ENCODE assay signal across 12 cellular contexts in the genomic region with DNA sequence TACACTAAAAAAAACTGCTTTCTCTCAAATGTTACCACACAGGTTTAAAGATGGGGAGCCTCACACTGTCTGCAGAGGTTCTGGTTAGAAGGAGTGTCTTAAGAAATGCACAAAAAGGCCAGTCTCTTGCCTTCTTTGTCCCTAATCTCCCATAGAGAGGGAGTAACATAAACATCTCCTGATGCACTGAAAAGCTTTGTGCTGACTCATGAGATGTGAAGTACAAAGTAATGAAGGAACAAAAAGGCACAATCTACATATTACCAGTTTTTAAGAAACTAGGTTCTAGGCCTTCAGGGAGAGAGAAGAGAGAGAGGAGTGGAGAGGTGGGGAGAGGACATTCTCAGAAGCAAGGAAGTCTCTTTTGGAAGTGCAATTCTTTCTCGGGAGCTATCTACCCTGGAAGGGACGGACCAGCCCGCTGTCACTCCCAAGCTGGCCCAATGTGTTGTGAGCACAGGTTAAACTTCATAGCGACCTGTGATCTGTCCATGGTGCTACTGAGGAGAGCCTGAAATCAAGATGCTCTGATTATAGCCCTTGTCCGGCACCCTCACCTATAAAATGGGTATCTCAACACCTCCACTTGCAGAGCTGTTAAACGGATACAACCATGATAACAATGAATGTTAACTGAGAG.
DNase-seq lines count a peak whose midpoint lies in the region; ATAC-seq and TF ChIP-seq lines count a peak whose summit lies in the region.
"Had no signal": no experiment of that assay in that cellular context is flagged by ENCODE, and none has a peak within 500 bp of the region (broad histone marks: within the 10 kb centered on the region; RNA-seq: fewer than 3 reads in every experiment).

No MANE protein-coding gene starts in this region.

- no TSS peak for BruUV-seq in PC-3 (replicated peaks; lab: Mats Ljungman, UMichigan)

- TF ChIP-seq CTCF in PC-3 (conservative IDR thresholded peaks at IDR 0.05; ENCODE audit: low read depth, low read length), result no peak
- no peak for TF ChIP-seq CTCF in endodermal cell (conservative IDR thresholded peaks at IDR 0.05)
- TF ChIP-seq CTCF in liver (IDR thresholded peaks at IDR 0.05; ENCODE audit: low read depth, low read length, missing input control), result no peak
- no peak for TF ChIP-seq CTCF in tibial nerve (IDR thresholded peaks at IDR 0.05)

- intact Hi-C loops in PC-3 (cut with micrococcal nuclease), result no loop called here

- CTCF ChIA-PET in PC-3 (lab: Charles Lee), result no interaction called here

- H3K9me3 Mint-ChIP-seq in endodermal cell, result peaks cover 9% of the 10 kb centered on the region

- H3K27me3 ChIP-seq in GM23248 (replicated peaks; ENCODE audit: insufficient read depth), result no peaks in the 10 kb centered on the region
- H3K27me3 ChIP-seq in PC-3 (ENCODE audit: low read length), result no peaks in the 10 kb centered on the region
- H3K27me3 ChIP-seq in endodermal cell (ENCODE audit: control insufficient read depth, insufficient read depth, low read length, poor library complexity, severe bottlenecking), result peaks cover 7% of the 10 kb centered on the region
- H3K27me3 ChIP-seq in liver (ENCODE audit: control insufficient read depth in 4 of 4, insufficient read depth in 4 of 4, low read length in 3 of 4), result no peaks in the 10 kb centered on the region
- no peaks in the 10 kb centered on the region for H3K27me3 ChIP-seq in tibial nerve
- H3K27me3 ChIP-seq: ascending aorta, BLaER1 had no signal

- H3K79me2 ChIP-seq in GM23248 (ENCODE audit: insufficient read depth) (no peaks in the 10 kb centered on the region), PC-3 (ENCODE audit: low read length) (no peaks in the 10 kb centered on the region)

- no peak for TF ChIP-seq EP300 in tibial nerve (IDR thresholded peaks at IDR 0.05)

- H2AFZ ChIP-seq in GM23248 (no peak overlapping the region), PC-3 (ENCODE audit: low read length) (no peak overlapping the region)

- H3K36me3 Mint-ChIP-seq in endodermal cell (ENCODE audit: low read depth), result no peaks in the 10 kb centered on the region
- H3K36me3 Mint-ChIP-seq: IgD-negative memory B cell had no signal

- no peaks in the 10 kb centered on the region for H3K4me1 ChIP-seq in GM23248 (ENCODE audit: insufficient read depth)
- no peaks in the 10 kb centered on the region for H3K4me1 ChIP-seq in PC-3 (ENCODE audit: insufficient read depth, low read length)
- no peaks in the 10 kb centered on the region for H3K4me1 ChIP-seq in endodermal cell (ENCODE audit: control insufficient read depth, insufficient read depth, low read length)
- no peaks in the 10 kb centered on the region for H3K4me1 ChIP-seq in liver (ENCODE audit: control insufficient read depth in 4 of 4, insufficient read depth in 4 of 4, low read length in 3 of 4)
- no peaks in the 10 kb centered on the region for H3K4me1 ChIP-seq in tibial nerve
- H3K4me1 ChIP-seq: ascending aorta, BLaER1 had no signal

- H3K4me3 Mint-ChIP-seq in endodermal cell, result no peak overlapping the region
- H3K4me3 Mint-ChIP-seq: IgD-negative memory B cell had no signal

- no peaks in the 10 kb centered on the region for H4K20me1 ChIP-seq in GM23248 (ENCODE audit: insufficient read depth)
- H4K20me1 ChIP-seq in PC-3 (ENCODE audit: low read length), result no peaks in the 10 kb centered on the region
- H4K20me1 ChIP-seq: BLaER1 had no signal

- DNase-seq in GM23248 (peak; percentile 9), PC-3 (peak; percentile 46), endodermal cell (peak; percentile 92), tibial nerve (ENCODE audit: low spot score in 2 of 2) (no peak), NCI-H82 (lab: John Stamatoyannopoulos, UW) (no peak)

- H3K4me1 Mint-ChIP-seq in endodermal cell, result no peaks in the 10 kb centered on the region
- H3K4me1 Mint-ChIP-seq: IgD-negative memory B cell had no signal

- 32 to 39% methylated on average over 6 of the region's 6 CpGs for WGBS in GM23248 (ENCODE audit: low coverage in 1 of 2, low lambda C conversion rate in 2 of 2, missing lambda C conversion rate in 2 of 2), 2 experiments
- WGBS in endodermal cell (ENCODE audit: insufficient coverage in 1 of 2, insufficient read length in 1 of 2), 2 experiments, result 50 to 62% methylated on average over 3 to 6 of the region's 6 CpGs
- 27% methylated on average over 6 of the region's 6 CpGs for WGBS in liver
- 55 to 59% methylated on average over 6 of the region's 6 CpGs for WGBS in tibial nerve, 2 donors

- TF ChIP-seq RAD21 in liver (IDR thresholded peaks at IDR 0.05), result no peak

- in situ Hi-C loops in GM23248 (cut with MboI), result no loop called here

- no peak overlapping the region for H3K27ac Mint-ChIP-seq in endodermal cell
- H3K27ac Mint-ChIP-seq: IgD-negative memory B cell had no signal

- H3K4me3 ChIP-seq in GM23248, result no peak overlapping the region
- no peak overlapping the region for H3K4me3 ChIP-seq in PC-3 (ENCODE audit: low read length)
- no peak overlapping the region for H3K4me3 ChIP-seq in endodermal cell (ENCODE audit: low read length)
- no peak overlapping the region for H3K4me3 ChIP-seq in liver (ENCODE audit: low read depth in 1 of 3, low read length in 3 of 3)
- H3K4me3 ChIP-seq in tibial nerve, result no peak overlapping the region
- H3K4me3 ChIP-seq: ascending aorta, BLaER1 had no signal

- H3K4me2 ChIP-seq in GM23248 (ENCODE audit: unreplicated experiment), result no peak overlapping the region
- no peak overlapping the region for H3K4me2 ChIP-seq in PC-3 (ENCODE audit: low read length)
- H3K4me2 ChIP-seq: BLaER1 had no signal

- H3K27ac ChIP-seq in GM23248 (no peak overlapping the region), PC-3 (ENCODE audit: low read length) (no peak overlapping the region), endodermal cell (ENCODE audit: low read depth, low read length) (no peak overlapping the region), liver (ENCODE audit: low read depth in 1 of 2, low read length in 2 of 2) (no peak overlapping the region), tibial nerve (no peak overlapping the region)
- H3K27ac ChIP-seq: ascending aorta, BLaER1 had no signal

- H3K27me3 Mint-ChIP-seq in endodermal cell (ENCODE audit: insufficient read depth), result peaks cover 12% of the 10 kb centered on the region

- POLR2A ChIA-PET in PC-3 (lab: Charles Lee; ENCODE audit: unreplicated experiment), result no interaction called here

- no peaks in the 10 kb centered on the region for H3K9me2 ChIP-seq in GM23248 (ENCODE audit: insufficient read depth)
- no peaks in the 10 kb centered on the region for H3K9me2 ChIP-seq in PC-3 (replicated peaks; ENCODE audit: low read length)

- TF ChIP-seq POLR2A in tibial nerve (IDR thresholded peaks at IDR 0.05), result no peak

- H3K36me3 ChIP-seq in GM23248 (ENCODE audit: low read depth) (no peaks in the 10 kb centered on the region), PC-3 (ENCODE audit: low read depth, low read length) (no peaks in the 10 kb centered on the region), endodermal cell (ENCODE audit: control insufficient read depth, insufficient read depth, low read length) (no peaks in the 10 kb centered on the region), liver (ENCODE audit: control insufficient read depth in 4 of 4, insufficient read depth in 3 of 4, low read depth in 1 of 4, low read length in 3 of 4) (no peaks in the 10 kb centered on the region), tibial nerve (no peaks in the 10 kb centered on the region)
- H3K36me3 ChIP-seq: ascending aorta, BLaER1 had no signal

- peak; percentile 64 for ATAC-seq in PC-3
- ATAC-seq in HG03457 (IDR thresholded peaks at IDR 0.05; ENCODE audit: unreplicated experiment), result no peak
- ATAC-seq in GM19351 (IDR thresholded peaks at IDR 0.05; ENCODE audit: unreplicated experiment), result no peak
- ATAC-seq: Panc1 had no signal

- H3K9ac ChIP-seq in GM23248, result no peak overlapping the region
- H3K9ac ChIP-seq in PC-3 (ENCODE audit: low read length), result no peak overlapping the region
- H3K9ac ChIP-seq in endodermal cell (ENCODE audit: extremely low read depth, low read length, poor library complexity, severe bottlenecking), result no peak overlapping the region
- H3K9ac ChIP-seq in liver (ENCODE audit: low read depth in 1 of 2, low read length in 2 of 2), result no peak overlapping the region
- H3K9ac ChIP-seq: BLaER1 had no signal

- no peaks in the 10 kb centered on the region for H3K9me3 ChIP-seq in GM23248 (ENCODE audit: low read depth)
- H3K9me3 ChIP-seq in PC-3 (ENCODE audit: low read length), result no peaks in the 10 kb centered on the region
- H3K9me3 ChIP-seq in endodermal cell (ENCODE audit: control insufficient read depth, low read length), result no peaks in the 10 kb centered on the region
- no peaks in the 10 kb centered on the region for H3K9me3 ChIP-seq in liver (ENCODE audit: control insufficient read depth in 4 of 4, low read length in 3 of 4)
- peaks cover 0 to 4% (median 0%) of the 10 kb centered on the region in 4 donors for H3K9me3 ChIP-seq in tibial nerve
- H3K9me3 ChIP-seq: ascending aorta, BLaER1 had no signal

- H3F3A ChIP-seq in GM23248 (ENCODE audit: insufficient read depth), result no peaks in the 10 kb centered on the region
- no peaks in the 10 kb centered on the region for H3F3A ChIP-seq in PC-3 (ENCODE audit: low read length, unreplicated experiment)

TF ChIP-seq in liver, 16 proteins besides CTCF, POLR2A, EP300 and RAD21 (continues in another document):
- TF ChIP-seq, protein P1, sequence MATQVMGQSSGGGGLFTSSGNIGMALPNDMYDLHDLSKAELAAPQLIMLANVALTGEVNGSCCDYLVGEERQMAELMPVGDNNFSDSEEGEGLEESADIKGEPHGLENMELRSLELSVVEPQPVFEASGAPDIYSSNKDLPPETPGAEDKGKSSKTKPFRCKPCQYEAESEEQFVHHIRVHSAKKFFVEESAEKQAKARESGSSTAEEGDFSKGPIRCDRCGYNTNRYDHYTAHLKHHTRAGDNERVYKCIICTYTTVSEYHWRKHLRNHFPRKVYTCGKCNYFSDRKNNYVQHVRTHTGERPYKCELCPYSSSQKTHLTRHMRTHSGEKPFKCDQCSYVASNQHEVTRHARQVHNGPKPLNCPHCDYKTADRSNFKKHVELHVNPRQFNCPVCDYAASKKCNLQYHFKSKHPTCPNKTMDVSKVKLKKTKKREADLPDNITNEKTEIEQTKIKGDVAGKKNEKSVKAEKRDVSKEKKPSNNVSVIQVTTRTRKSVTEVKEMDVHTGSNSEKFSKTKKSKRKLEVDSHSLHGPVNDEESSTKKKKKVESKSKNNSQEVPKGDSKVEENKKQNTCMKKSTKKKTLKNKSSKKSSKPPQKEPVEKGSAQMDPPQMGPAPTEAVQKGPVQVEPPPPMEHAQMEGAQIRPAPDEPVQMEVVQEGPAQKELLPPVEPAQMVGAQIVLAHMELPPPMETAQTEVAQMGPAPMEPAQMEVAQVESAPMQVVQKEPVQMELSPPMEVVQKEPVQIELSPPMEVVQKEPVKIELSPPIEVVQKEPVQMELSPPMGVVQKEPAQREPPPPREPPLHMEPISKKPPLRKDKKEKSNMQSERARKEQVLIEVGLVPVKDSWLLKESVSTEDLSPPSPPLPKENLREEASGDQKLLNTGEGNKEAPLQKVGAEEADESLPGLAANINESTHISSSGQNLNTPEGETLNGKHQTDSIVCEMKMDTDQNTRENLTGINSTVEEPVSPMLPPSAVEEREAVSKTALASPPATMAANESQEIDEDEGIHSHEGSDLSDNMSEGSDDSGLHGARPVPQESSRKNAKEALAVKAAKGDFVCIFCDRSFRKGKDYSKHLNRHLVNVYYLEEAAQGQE (IDR thresholded peaks at IDR 0.05), result peak; percentile 89

Comparison
In these comparisons a context has a peak if more than half of its experiments do, and no peak if none do; other contexts are left out.
1. DNase-seq: peak in GM23248 (single experiment), PC-3 (single experiment) and endodermal cell (single experiment); none in tibial nerve (0 of 2) and NCI-H82 (single experiment).